ENCODE assay signal across 25 cellular contexts in genomic region chr14:65817011-65817410, GRCh38.
DNase-seq lines count a peak whose midpoint lies in the region; ATAC-seq and TF ChIP-seq lines count a peak whose summit lies in the region.
"Had no signal": no experiment of that assay in that cellular context is flagged by ENCODE, and none has a peak within 500 bp of the region (broad histone marks: within the 10 kb centered on the region; RNA-seq: fewer than 3 reads in every experiment).

No MANE protein-coding gene starts in this region.

- H3K4me1 ChIP-seq in mammary epithelial cell (ENCODE audit: insufficient read depth, low read length): no peaks in the 10 kb centered on the region
- H3K4me1 ChIP-seq: SJSA1 had no signal

- dilution Hi-C loops in mammary epithelial cell (cut with HindIII; ENCODE audit: low sequenced_read_pairs): no loop called here

- H3K9me3 ChIP-seq in mammary epithelial cell (replicated peaks; ENCODE audit: insufficient read depth, low read length): no peaks in the 10 kb centered on the region
- H3K9me3 ChIP-seq: SJSA1 had no signal

- DNase-seq in M059J (ENCODE audit: low read depth) (peak; percentile 14), mammary epithelial cell (peak; percentile 2), islet precursor cell (peak; percentile 88), DMS153 treated with DMSO at 0.1 percent for 48 hours (lab: John Stamatoyannopoulos, UW; ENCODE audit: unreplicated experiment) (no peak), GM10266 (ENCODE audit: extremely low spot score) (no peak)
- DNase-seq in stimulated activated effector memory CD8-positive, alpha-beta T cell treated with anti-CD3 and anti-CD28 coated beads, Interleukin-12 subunit alpha, Interleukin-12 subunit beta, amount 100 ng/mL, for 72 hours (ENCODE audit: low spot score in 2 of 2): no peak
- DNase-seq: DMS53, EL, GM23248, HCEC 1CT, NCI-H1105, NCI-H146, NCI-H2029, NCI-H2227 treated with DMSO at 0.1 percent for 48 hours, NCI-H510A treated with DMSO at 0.1 percent for 48 hours, NCI-H748 treated with DMSO at 0.1 percent for 48 hours had no signal

- H3K36me3 ChIP-seq in mammary epithelial cell (ENCODE audit: insufficient read depth, low read length): no peaks in the 10 kb centered on the region
- H3K36me3 ChIP-seq: SJSA1 had no signal

- no peaks in the 10 kb centered on the region for H3K9me3 Mint-ChIP-seq in stimulated activated effector memory CD8-positive, alpha-beta T cell treated with anti-CD3 and anti-CD28 coated beads, Interleukin-12 subunit alpha, Interleukin-12 subunit beta, amount 100 ng/mL, for 72 hours
- H3K9me3 Mint-ChIP-seq: CD14-positive monocyte had no signal

- 67% methylated on average over 1 of the region's 1 CpG for WGBS in mammary epithelial cell (ENCODE audit: low coverage, missing lambda C conversion rate)

- CTCF ChIA-PET in mammary epithelial cell (lab: Charles Lee; ENCODE audit: low non-redundant PET): no interaction called here

- no peak overlapping the region for H3K4me3 Mint-ChIP-seq in stimulated activated effector memory CD8-positive, alpha-beta T cell treated with anti-CD3 and anti-CD28 coated beads, Interleukin-12 subunit alpha, Interleukin-12 subunit beta, amount 100 ng/mL, for 72 hours
- H3K4me3 Mint-ChIP-seq: CD14-positive monocyte had no signal

- in situ Hi-C loops in mammary epithelial cell (cut with MboI; ENCODE audit: low sequenced_read_pairs in 2 of 2): no loop called here

- H3K4me1 Mint-ChIP-seq in stimulated activated effector memory CD8-positive, alpha-beta T cell treated with anti-CD3 and anti-CD28 coated beads, Interleukin-12 subunit alpha, Interleukin-12 subunit beta, amount 100 ng/mL, for 72 hours: no peaks in the 10 kb centered on the region
- H3K4me1 Mint-ChIP-seq: CD14-positive monocyte had no signal

- no peak overlapping the region for H3K27ac Mint-ChIP-seq in stimulated activated effector memory CD8-positive, alpha-beta T cell treated with anti-CD3 and anti-CD28 coated beads, Interleukin-12 subunit alpha, Interleukin-12 subunit beta, amount 100 ng/mL, for 72 hours
- H3K27ac Mint-ChIP-seq: CD14-positive monocyte had no signal

- peaks cover 5% of the 10 kb centered on the region for H3K27me3 ChIP-seq in mammary epithelial cell (ENCODE audit: insufficient read depth, low read length)
- H3K27me3 ChIP-seq: SJSA1 had no signal

- ATAC-seq in GM21526 (IDR thresholded peaks at IDR 0.05; ENCODE audit: low FRiP score, unreplicated experiment): no peak
- ATAC-seq in stimulated activated effector memory CD8-positive, alpha-beta T cell treated with anti-CD3 and anti-CD28 coated beads, Interleukin-12 subunit alpha, Interleukin-12 subunit beta, amount 100 ng/mL, for 72 hours: no peak
- ATAC-seq: GM12878, HepG2, K562, Panc1 had no signal

- no peak for TF ChIP-seq CTCF in C4-2B (conservative IDR thresholded peaks at IDR 0.05)
- TF ChIP-seq CTCF in mammary epithelial cell (conservative IDR thresholded peaks at IDR 0.05 in 1 of 2, IDR thresholded peaks at IDR 0.05 in 1 of 2; ENCODE audit: extremely low read depth in 1 of 2, insufficient read depth in 1 of 2, low read depth in 1 of 2, low read length in 2 of 2): no peak
- TF ChIP-seq CTCF in GM10266 (IDR thresholded peaks at IDR 0.05; ENCODE audit: control insufficient read depth, insufficient read depth, low read depth, missing control alignments): no peak

- H3K4me3 ChIP-seq in mammary epithelial cell (replicated peaks in 1 of 3; ENCODE audit: insufficient read depth in 1 of 3, low read depth in 2 of 3, low read length in 3 of 3): no peak overlapping the region
- H3K4me3 ChIP-seq: GM12878, GM23248, K562, SJSA1 had no signal

- no peaks in the 10 kb centered on the region for H3K36me3 Mint-ChIP-seq in stimulated activated effector memory CD8-positive, alpha-beta T cell treated with anti-CD3 and anti-CD28 coated beads, Interleukin-12 subunit alpha, Interleukin-12 subunit beta, amount 100 ng/mL, for 72 hours
- H3K36me3 Mint-ChIP-seq: CD14-positive monocyte had no signal

- H3K4me2 ChIP-seq in mammary epithelial cell (ENCODE audit: insufficient read depth, low read depth, low read length): no peak overlapping the region

- intact Hi-C loops in mammary epithelial cell (cut with micrococcal nuclease): no loop called here

- H3K27ac ChIP-seq in C4-2B (peak overlapping the region; percentile 18; the same call in 1 of the 2 replicates), mammary epithelial cell (ENCODE audit: insufficient read depth, low read depth, low read length) (no peak overlapping the region)
- H3K27ac ChIP-seq: GM23248, HL-60, SJSA1 had no signal

- no peak overlapping the region for H3K9ac ChIP-seq in mammary epithelial cell (ENCODE audit: insufficient read depth, low read length)
- H3K9ac ChIP-seq: GM23248 had no signal

- BruUV-seq in mammary epithelial cell (replicated peaks; lab: Mats Ljungman, UMichigan): no TSS peak

- no peak overlapping the region for H2AFZ ChIP-seq in mammary epithelial cell (ENCODE audit: low read depth, low read length)
- H2AFZ ChIP-seq: GM23248 had no signal

- H3K79me2 ChIP-seq in mammary epithelial cell (ENCODE audit: insufficient read depth, low read length): no peaks in the 10 kb centered on the region

- H4K20me1 ChIP-seq in mammary epithelial cell (ENCODE audit: insufficient read depth, low read length): no peaks in the 10 kb centered on the region

Comparison
In these comparisons a context has a peak if more than half of its experiments do, and no peak if none do; other contexts are left out.
1. DNase-seq: peak in M059J (single experiment), mammary epithelial cell (single experiment) and islet precursor cell (single experiment); none in DMS153 treated with DMSO at 0.1 percent for 48 hours (single experiment), stimulated activated effector memory CD8-positive, alpha-beta T cell treated with anti-CD3 and anti-CD28 coated beads, Interleukin-12 subunit alpha, Interleukin-12 subunit beta, amount 100 ng/mL, for 72 hours (0 of 2) and GM10266 (single experiment).